ENCODE assay signal across 15 cellular contexts in genomic region chr13:99015606-99016520, GRCh38. TPM values are rescaled to one million over a fixed set of nuclear protein-coding genes. Genes with fewer than 3 reads are reported as not detected.
DNase-seq lines count a peak whose midpoint lies in the region; ATAC-seq and TF ChIP-seq lines count a peak whose summit lies in the region.
"Had no signal": no experiment of that assay in that cellular context is flagged by ENCODE, and none has a peak within 500 bp of the region (broad histone marks: within the 10 kb centered on the region; RNA-seq: fewer than 3 reads in every experiment).

No MANE protein-coding gene starts in this region.

- H2AFZ ChIP-seq in DND-41 (ENCODE audit: low read depth, low read length) (0 out of 2 replicates have a peak overlapping the region, but pooled peaks have one; percentile 10), fibroblast of lung (ENCODE audit: low read length) (no peak overlapping the region)
- H2AFZ ChIP-seq: GM23338 had no signal

- H4K20me1 ChIP-seq in DND-41 (ENCODE audit: insufficient read depth, low read length): no peaks in the 10 kb centered on the region
- H4K20me1 ChIP-seq in fibroblast of lung (ENCODE audit: control insufficient read depth, extremely low read depth, insufficient read depth, low read length): no peaks in the 10 kb centered on the region

- H3K4me3 ChIP-seq in DND-41 (ENCODE audit: low read depth in 1 of 2, low read length in 2 of 2): peak overlapping the region in 1 of 2 experiments; percentile 9; a peak in 1 of 4 replicates
- H3K4me3 ChIP-seq in fibroblast of lung (replicated peaks in 1 of 4; ENCODE audit: control extremely low read depth in 1 of 4, insufficient read depth in 1 of 4, low read depth in 3 of 4, low read length in 4 of 4): no peak overlapping the region
- H3K4me3 ChIP-seq: breast epithelium, GM23338, heart right ventricle, testis had no signal

- no peak for TF ChIP-seq CTCF in DND-41 (IDR thresholded peaks at IDR 0.05; ENCODE audit: borderline replicate concordance, extremely low read depth, low read length, poor library complexity, severe bottlenecking)
- TF ChIP-seq CTCF in activated CD8-positive, alpha-beta T cell treated with anti-CD3 and anti-CD28 coated beads for 36 hours (IDR thresholded peaks at IDR 0.05): no peak
- no peak for TF ChIP-seq CTCF in fibroblast of lung (conservative IDR thresholded peaks at IDR 0.05 in 1 of 2, IDR thresholded peaks at IDR 0.05 in 1 of 2; ENCODE audit: low read depth in 1 of 2, low read length in 2 of 2)

- no peaks in the 10 kb centered on the region for H3K9me3 ChIP-seq in DND-41 (ENCODE audit: insufficient read depth, low read length, severe bottlenecking)
- no peaks in the 10 kb centered on the region for H3K9me3 ChIP-seq in fibroblast of lung (ENCODE audit: control insufficient read depth, insufficient read depth, low read depth, low read length)
- H3K9me3 ChIP-seq: breast epithelium, heart right ventricle, testis had no signal

- H3K36me3 ChIP-seq in DND-41 (ENCODE audit: insufficient read depth, low read length) (no peaks in the 10 kb centered on the region), fibroblast of lung (ENCODE audit: control insufficient read depth, insufficient read depth, low read length) (no peaks in the 10 kb centered on the region)
- H3K36me3 ChIP-seq: breast epithelium, heart right ventricle had no signal

- H3K27ac Mint-ChIP-seq in activated CD8-positive, alpha-beta T cell treated with anti-CD3 and anti-CD28 coated beads for 36 hours: no peak overlapping the region
- H3K27ac Mint-ChIP-seq in stimulated activated naive B cell treated with anti-CD40 and anti-IgM and Interleukin-4, amounts not matched to agents 10 μg/mL and 1 μg/mL and 100 μg/mL, for 72 hours: peak overlapping the region; percentile 32
- H3K27ac Mint-ChIP-seq: GM23338, progenitor cell of endocrine pancreas had no signal

- H3K36me3 Mint-ChIP-seq in activated CD8-positive, alpha-beta T cell treated with anti-CD3 and anti-CD28 coated beads for 36 hours (ENCODE audit: low read depth): peaks cover 3% of the 10 kb centered on the region
- H3K36me3 Mint-ChIP-seq in stimulated activated naive B cell treated with anti-CD40 and anti-IgM and Interleukin-4, amounts not matched to agents 10 μg/mL and 1 μg/mL and 100 μg/mL, for 72 hours: no peaks in the 10 kb centered on the region

- no peak overlapping the region for H3K9ac ChIP-seq in DND-41 (ENCODE audit: low read depth, low read length)
- no peak overlapping the region for H3K9ac ChIP-seq in fibroblast of lung (ENCODE audit: insufficient read depth, low read length)

- no peaks in the 10 kb centered on the region for H3K27me3 ChIP-seq in DND-41 (ENCODE audit: insufficient read depth, low read length, poor library complexity)
- no peaks in the 10 kb centered on the region for H3K27me3 ChIP-seq in fibroblast of lung (ENCODE audit: control insufficient read depth, insufficient read depth, low read length)
- H3K27me3 ChIP-seq: breast epithelium, testis had no signal

- intact Hi-C loops in activated CD8-positive, alpha-beta T cell treated with anti-CD3 and anti-CD28 coated beads for 36 hours (cut with micrococcal nuclease): no loop called here

- peaks cover 1% of the 10 kb centered on the region for H3K9me3 Mint-ChIP-seq in activated CD8-positive, alpha-beta T cell treated with anti-CD3 and anti-CD28 coated beads for 36 hours
- no peaks in the 10 kb centered on the region for H3K9me3 Mint-ChIP-seq in stimulated activated naive B cell treated with anti-CD40 and anti-IgM and Interleukin-4, amounts not matched to agents 10 μg/mL and 1 μg/mL and 100 μg/mL, for 72 hours
- H3K9me3 Mint-ChIP-seq: GM23338 had no signal

- POLR2A ChIA-PET in activated CD8-positive, alpha-beta T cell treated with anti-CD3 and anti-CD28 coated beads for 36 hours (lab: Charles Lee): no interaction called here

- no peak overlapping the region for H3K4me3 Mint-ChIP-seq in activated CD8-positive, alpha-beta T cell treated with anti-CD3 and anti-CD28 coated beads for 36 hours
- H3K4me3 Mint-ChIP-seq in stimulated activated naive B cell treated with anti-CD40 and anti-IgM and Interleukin-4, amounts not matched to agents 10 μg/mL and 1 μg/mL and 100 μg/mL, for 72 hours: no peak overlapping the region
- H3K4me3 Mint-ChIP-seq: GM23338 had no signal

- CTCF ChIA-PET in activated CD8-positive, alpha-beta T cell treated with anti-CD3 and anti-CD28 coated beads for 36 hours (lab: Charles Lee): interaction anchor here (0.6 to 1.9 kb wide), 3 partner anchors 13 to 146 kb away, joined by 3 to 4 read pairs (median 4); no protein-coding TSS in a partner anchor

- peaks cover 56% of the 10 kb centered on the region for H3K4me1 Mint-ChIP-seq in activated CD8-positive, alpha-beta T cell treated with anti-CD3 and anti-CD28 coated beads for 36 hours (ENCODE audit: low read depth)
- peaks cover 0 to 7% of the 10 kb centered on the region in 2 donors for H3K4me1 Mint-ChIP-seq in stimulated activated naive B cell treated with anti-CD40 and anti-IgM and Interleukin-4, amounts not matched to agents 10 μg/mL and 1 μg/mL and 100 μg/mL, for 72 hours

- H3K27me3 Mint-ChIP-seq in activated CD8-positive, alpha-beta T cell treated with anti-CD3 and anti-CD28 coated beads for 36 hours: no peaks in the 10 kb centered on the region
- H3K27me3 Mint-ChIP-seq in stimulated activated naive B cell treated with anti-CD40 and anti-IgM and Interleukin-4, amounts not matched to agents 10 μg/mL and 1 μg/mL and 100 μg/mL, for 72 hours: no peaks in the 10 kb centered on the region

- DNase-seq in DND-41 (peak; percentile 59), fibroblast of lung (ENCODE audit: low read depth in 2 of 2) (no peak), SK-N-DZ (ENCODE audit: low spot score) (no peak), HuH-7.5 (ENCODE audit: low spot score) (no peak)
- DNase-seq in activated CD8-positive, alpha-beta T cell treated with anti-CD3 and anti-CD28 coated beads for 36 hours: no peak
- DNase-seq in stimulated activated naive B cell treated with anti-CD40 and anti-IgM and Interleukin-4, amounts not matched to agents 10 μg/mL and 1 μg/mL and 100 μg/mL, for 72 hours: no peak
- DNase-seq: activated naive CD4-positive, alpha-beta T cell; GF-D8; heart right ventricle; NCI-H226; testis had no signal

- H3K4me2 ChIP-seq in DND-41 (ENCODE audit: insufficient read depth, low read length) (peak overlapping the region; percentile 52), fibroblast of lung (ENCODE audit: extremely low read depth, insufficient read depth, low read length) (peak overlapping the region; percentile 23)
- H3K4me2 ChIP-seq: GM23338 had no signal

- H3K4me1 ChIP-seq in DND-41 (ENCODE audit: insufficient read depth, low read length) (peaks cover 18% of the 10 kb centered on the region), fibroblast of lung (ENCODE audit: control insufficient read depth, extremely low read depth, insufficient read depth, low read length) (peaks cover 3% of the 10 kb centered on the region)
- H3K4me1 ChIP-seq: breast epithelium, testis had no signal

- H3K79me2 ChIP-seq in DND-41 (ENCODE audit: insufficient read depth, low read length) (no peaks in the 10 kb centered on the region), fibroblast of lung (ENCODE audit: control insufficient read depth, insufficient read depth, low read length) (no peaks in the 10 kb centered on the region)

- H3K27ac ChIP-seq in DND-41 (ENCODE audit: low read length): no peak overlapping the region
- H3K27ac ChIP-seq in fibroblast of lung (ENCODE audit: insufficient read depth, low read length): no peak overlapping the region
- H3K27ac ChIP-seq: breast epithelium, heart right ventricle, testis had no signal

- peak; percentile 97 for ATAC-seq in DND-41 (ENCODE audit: insufficient read depth, low read depth)
- peak; percentile 71 for ATAC-seq in activated CD8-positive, alpha-beta T cell treated with anti-CD3 and anti-CD28 coated beads for 36 hours
- ATAC-seq in stimulated activated naive B cell treated with anti-CD40 and anti-IgM and Interleukin-4, amounts not matched to agents 10 μg/mL and 1 μg/mL and 100 μg/mL, for 72 hours (replicated peaks): no peak
- no peak for ATAC-seq in GM19324 (IDR thresholded peaks at IDR 0.05; ENCODE audit: low FRiP score, unreplicated experiment)
- ATAC-seq: GM23338, heart right ventricle had no signal

RNA-seq across cellular contexts. Expression of gene DOCK9, which starts 38.0 kb away (rescaled TPM):
- total RNA-seq in activated CD8-positive, alpha-beta T cell treated with anti-CD3 and anti-CD28 coated beads for 36 hours: 10 to 100 TPM; 33.4 to 36.9 TPM
- total RNA-seq in fibroblast of lung: 10.3 and 18.2 TPM in 2 replicates
- polyA plus RNA-seq in fibroblast of lung: 16.7 and 18.2 TPM in 2 replicates
- 11.7 and 14.9 TPM in 2 replicates for polyA plus RNA-seq in fibroblast of lung (2012)
- 18.9 and 19.0 TPM in 2 replicates for polyA minus RNA-seq in fibroblast of lung (ENCODE audit: low replicate concordance)
- 1.9 and 2.7 TPM in 2 replicates for polyA plus RNA-seq in SK-N-DZ (2014; cell fraction: cytosol; rRNA removed)
- 1.2 and 3.3 TPM in 2 replicates for polyA plus RNA-seq in SK-N-DZ (2014; cell fraction: nucleus; rRNA removed)

Comparison
In these comparisons a context has a peak if more than half of its experiments do, and no peak if none do; other contexts are left out.
1. ATAC-seq: peak in DND-41 (single experiment) and activated CD8-positive, alpha-beta T cell treated with anti-CD3 and anti-CD28 coated beads for 36 hours (single experiment); none in stimulated activated naive B cell treated with anti-CD40 and anti-IgM and Interleukin-4, amounts not matched to agents 10 μg/mL and 1 μg/mL and 100 μg/mL, for 72 hours (0 of 2) and GM19324 (single experiment).